ENCODE assay signal across 10 cellular contexts in the genomic region with DNA sequence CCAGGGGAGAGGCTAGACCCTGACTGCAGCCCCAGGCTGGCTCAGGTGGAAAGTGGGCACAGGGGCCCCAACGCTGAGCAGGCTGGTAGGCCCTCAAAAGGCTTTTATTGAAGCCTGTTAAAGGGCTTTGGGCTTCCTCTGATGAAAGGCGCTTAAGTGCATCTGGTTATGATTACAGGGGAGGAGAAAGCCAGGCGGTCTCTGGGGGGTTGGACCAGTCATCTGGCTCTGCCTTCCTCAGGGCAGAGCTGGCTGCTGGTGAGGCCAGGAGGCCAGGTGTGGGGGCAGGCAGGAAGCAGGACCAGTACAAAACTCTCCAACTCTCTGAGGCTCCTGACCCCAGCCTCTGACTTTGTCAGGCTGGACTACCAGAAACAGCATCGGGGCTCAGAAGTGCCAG.
DNase-seq lines count a peak whose midpoint lies in the region; ATAC-seq and TF ChIP-seq lines count a peak whose summit lies in the region.
"Had no signal": no experiment of that assay in that cellular context is flagged by ENCODE, and none has a peak within 500 bp of the region (broad histone marks: within the 10 kb centered on the region; RNA-seq: fewer than 3 reads in every experiment).

No MANE protein-coding gene starts in this region.

- peaks cover 3% of the 10 kb centered on the region for H3K36me3 Mint-ChIP-seq in activated CD4-positive, alpha-beta T cell treated with anti-CD3 and anti-CD28 coated beads for 36 hours (ENCODE audit: low read depth)

- CTCF ChIA-PET in activated CD4-positive, alpha-beta T cell treated with anti-CD3 and anti-CD28 coated beads for 36 hours (lab: Charles Lee), result no interaction called here

- peaks cover 29% of the 10 kb centered on the region for H3K4me1 Mint-ChIP-seq in activated CD4-positive, alpha-beta T cell treated with anti-CD3 and anti-CD28 coated beads for 36 hours

- H3K4me3 ChIP-seq in cardiac fibroblast (replicated peaks in 1 of 2; ENCODE audit: low read depth in 2 of 2, low read length in 2 of 2), result no peak overlapping the region

- POLR2A ChIA-PET in activated CD4-positive, alpha-beta T cell treated with anti-CD3 and anti-CD28 coated beads for 36 hours (lab: Charles Lee), result no interaction called here

- ATAC-seq in activated CD4-positive, alpha-beta T cell treated with anti-CD3 and anti-CD28 coated beads for 36 hours, result no peak
- peak; percentile 44 for ATAC-seq in sciatic nerve
- no peak for ATAC-seq in HG02610 (IDR thresholded peaks at IDR 0.05; ENCODE audit: unreplicated experiment)

- H3K9me3 Mint-ChIP-seq in activated CD4-positive, alpha-beta T cell treated with anti-CD3 and anti-CD28 coated beads for 36 hours (ENCODE audit: low read depth), result no peaks in the 10 kb centered on the region
- H3K9me3 Mint-ChIP-seq: dendritic cell treated with granulocyte-macrophage colony-stimulating factor and Interleukin-4, amounts not matched to agents 40 ng/mL and 50 ng/mL, for 4 days had no signal

- H3K4me3 Mint-ChIP-seq in activated CD4-positive, alpha-beta T cell treated with anti-CD3 and anti-CD28 coated beads for 36 hours, result peak overlapping the region; percentile 64

- no peaks in the 10 kb centered on the region for H3K27me3 Mint-ChIP-seq in activated CD4-positive, alpha-beta T cell treated with anti-CD3 and anti-CD28 coated beads for 36 hours

- no peak for TF ChIP-seq CTCF in cardiac fibroblast (IDR thresholded peaks at IDR 0.05; ENCODE audit: low read depth, low read length)

- H3K27ac Mint-ChIP-seq in activated CD4-positive, alpha-beta T cell treated with anti-CD3 and anti-CD28 coated beads for 36 hours, result peak overlapping the region; percentile 64
- H3K27ac Mint-ChIP-seq: dendritic cell treated with granulocyte-macrophage colony-stimulating factor and Interleukin-4, amounts not matched to agents 40 ng/mL and 50 ng/mL, for 4 days had no signal

- no peak for TF ChIP-seq POLR2A in erythroblast (IDR thresholded peaks at IDR 0.05; ENCODE audit: low read length)

- no peak for DNase-seq in activated CD4-positive, alpha-beta T cell treated with anti-CD3 and anti-CD28 coated beads for 36 hours
- no peak for DNase-seq in activated CD4-positive, alpha-beta T cell treated with anti-CD3 and anti-CD28 coated beads for 1 hour
- DNase-seq in NCI-H510A (lab: John Stamatoyannopoulos, UW) (peak; percentile 49), cardiac fibroblast (ENCODE audit: low read depth in 2 of 2) (peak; percentile 56 to 73), sciatic nerve (ENCODE audit: low spot score) (no peak), erythroblast (lab: John Stamatoyannopoulos, UW) (no peak), cortex of kidney (lab: John Stamatoyannopoulos, UW) (no peak)
- DNase-seq: COR-L47 had no signal

- intact Hi-C loops in activated CD4-positive, alpha-beta T cell treated with anti-CD3 and anti-CD28 coated beads for 36 hours (cut with DNase I, micrococcal nuclease), result loop anchor here in 1 of 2 experiments (5.0 kb wide), 1 partner anchor 839 kb away; no protein-coding TSS in a partner anchor
- intact Hi-C loops in sciatic nerve (cut with DNase I), result no loop called here

Comparison
In these comparisons a context has a peak if more than half of its experiments do, and no peak if none do; other contexts are left out.
1. DNase-seq: peak in NCI-H510A (single experiment) and cardiac fibroblast (2 of 2); none in activated CD4-positive, alpha-beta T cell treated with anti-CD3 and anti-CD28 coated beads for 36 hours (single experiment), activated CD4-positive, alpha-beta T cell treated with anti-CD3 and anti-CD28 coated beads for 1 hour (single experiment), sciatic nerve (single experiment), erythroblast (0 of 2) and cortex of kidney (single experiment).